Comparison of ENCODE assay signal across 8 cellular contexts in the genomic region with DNA sequence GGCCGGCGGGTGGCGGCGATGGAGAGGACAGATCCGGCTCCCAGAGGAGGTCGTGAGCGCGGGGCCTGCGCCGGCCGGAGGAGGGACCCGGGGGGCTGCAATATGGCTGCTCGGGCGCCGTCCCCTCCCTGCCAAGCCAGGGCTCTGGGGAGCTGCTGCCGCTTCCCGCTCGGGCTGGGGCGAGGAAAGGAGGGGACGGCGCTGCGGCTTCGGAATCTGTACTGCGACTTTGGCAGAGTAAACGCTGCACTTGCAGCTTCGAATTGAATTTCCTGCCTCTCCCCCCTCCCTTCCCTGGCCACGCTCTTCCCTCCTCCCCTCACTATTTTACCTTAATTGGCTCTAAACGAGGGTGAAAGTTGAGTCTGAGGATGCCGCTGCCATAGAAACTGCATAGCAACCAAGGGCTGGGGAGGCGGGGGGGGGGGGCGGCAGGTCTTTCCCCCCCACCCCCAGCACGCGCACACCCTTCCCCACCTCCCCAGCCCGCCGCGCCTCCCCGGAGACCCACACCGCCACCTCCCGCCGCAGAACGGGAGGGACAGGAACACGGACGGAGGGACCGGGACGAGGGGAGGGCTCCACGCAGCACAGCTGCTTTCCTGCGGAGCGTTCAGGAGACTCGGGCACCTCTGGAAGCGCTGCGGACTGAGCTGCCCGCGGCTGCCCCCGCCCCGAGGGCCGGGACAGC.
DNase-seq lines count a peak whose midpoint lies in the region; ATAC-seq and TF ChIP-seq lines count a peak whose summit lies in the region.

No MANE protein-coding gene starts in this region.

- ATAC-seq in GM19397 (IDR thresholded peaks at IDR 0.05; ENCODE audit: unreplicated experiment) (peak; percentile 59), Right ventricle myocardium superior (ENCODE audit: poor library complexity) (peak; percentile 53)

- no peak overlapping the region for H3K27ac ChIP-seq in parathyroid adenoma

- intact Hi-C loops in Right ventricle myocardium superior (cut with DNase I): no loop called here

- peak overlapping the region; percentile 72 for H3K4me2 ChIP-seq in parathyroid adenoma (ENCODE audit: low read length)

- H3K4me3 ChIP-seq in parathyroid adenoma (ENCODE audit: low read depth, low read length): peak overlapping the region; percentile 57

- H3K4me1 ChIP-seq in parathyroid adenoma: peaks cover 3% of the 10 kb centered on the region

- no peaks in the 10 kb centered on the region for H3K79me2 ChIP-seq in parathyroid adenoma

- DNase-seq in AG20443 (ENCODE audit: low spot score) (peak; percentile 33), NCI-H146 treated with DMSO at 0.1 percent for 48 hours (lab: John Stamatoyannopoulos, UW; ENCODE audit: unreplicated experiment) (peak; percentile 25), Right ventricle myocardium superior (no peak), COLO829 (ENCODE audit: low spot score) (no peak), NAMALWA (ENCODE audit: low spot score) (no peak)
- DNase-seq in activated effector memory CD4-positive, alpha-beta T cell treated with Interleukin-2 at 50 U/mL for 16 hours: peak; percentile 14

- H3K36me3 ChIP-seq in parathyroid adenoma (ENCODE audit: control insufficient read depth, insufficient read depth, low read length): no peaks in the 10 kb centered on the region

- H3K9me3 ChIP-seq in parathyroid adenoma (ENCODE audit: control insufficient read depth, low read length): no peaks in the 10 kb centered on the region

- no peak overlapping the region for H3K9ac ChIP-seq in parathyroid adenoma

- TF ChIP-seq CTCF in parathyroid adenoma (IDR thresholded peaks at IDR 0.05): no peak

- peak overlapping the region; percentile 87 for H2AFZ ChIP-seq in parathyroid adenoma

- H3K27me3 ChIP-seq in parathyroid adenoma (ENCODE audit: control insufficient read depth, insufficient read depth, low read length): no peaks in the 10 kb centered on the region

Comparison
In these comparisons a context has a peak if more than half of its experiments do, and no peak if none do; other contexts are left out.
1. DNase-seq: peak in AG20443 (single experiment), NCI-H146 treated with DMSO at 0.1 percent for 48 hours (single experiment) and activated effector memory CD4-positive, alpha-beta T cell treated with Interleukin-2 at 50 U/mL for 16 hours (single experiment); none in Right ventricle myocardium superior (single experiment), COLO829 (single experiment) and NAMALWA (single experiment).